ENCODE assay signal across 1 cellular context in the genomic region with DNA sequence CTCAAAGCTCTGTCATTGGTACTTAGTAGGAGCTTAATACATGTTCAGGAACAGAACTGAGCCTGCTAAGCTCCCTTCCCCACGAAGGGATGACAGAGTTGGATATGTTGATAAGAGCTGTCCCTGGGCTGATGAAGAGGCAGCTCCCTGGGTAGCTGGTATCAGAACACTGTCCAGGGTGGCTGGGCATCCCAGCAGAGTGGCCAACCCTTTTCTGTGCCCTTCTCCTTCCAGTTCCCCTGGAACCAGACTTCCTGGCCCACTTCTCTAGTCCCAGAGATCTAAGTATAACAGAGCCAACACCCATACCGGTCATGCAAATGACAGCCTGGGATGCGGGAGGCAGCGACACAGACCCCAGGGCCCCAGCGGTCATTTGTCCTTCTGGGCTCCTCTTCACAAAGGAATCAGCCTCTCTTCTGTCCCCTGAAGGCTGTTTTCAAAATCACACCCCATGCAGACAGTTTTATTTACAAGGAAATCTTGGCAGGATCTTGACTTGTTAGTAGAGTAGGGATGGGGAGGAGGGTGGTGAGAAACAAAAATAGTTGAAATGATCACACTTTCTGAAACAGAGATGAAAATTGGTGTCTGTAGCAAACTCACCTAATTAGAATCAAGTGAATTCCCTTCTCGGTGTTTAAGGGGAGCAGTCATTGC.
TF ChIP-seq lines count a peak whose summit lies in the region.

No MANE protein-coding gene starts in this region.

TF ChIP-seq in WTC11, 78 proteins besides CTCF, POLR2A, EP300 and RAD21 (continued from another document):
- TF ChIP-seq, protein P1, sequence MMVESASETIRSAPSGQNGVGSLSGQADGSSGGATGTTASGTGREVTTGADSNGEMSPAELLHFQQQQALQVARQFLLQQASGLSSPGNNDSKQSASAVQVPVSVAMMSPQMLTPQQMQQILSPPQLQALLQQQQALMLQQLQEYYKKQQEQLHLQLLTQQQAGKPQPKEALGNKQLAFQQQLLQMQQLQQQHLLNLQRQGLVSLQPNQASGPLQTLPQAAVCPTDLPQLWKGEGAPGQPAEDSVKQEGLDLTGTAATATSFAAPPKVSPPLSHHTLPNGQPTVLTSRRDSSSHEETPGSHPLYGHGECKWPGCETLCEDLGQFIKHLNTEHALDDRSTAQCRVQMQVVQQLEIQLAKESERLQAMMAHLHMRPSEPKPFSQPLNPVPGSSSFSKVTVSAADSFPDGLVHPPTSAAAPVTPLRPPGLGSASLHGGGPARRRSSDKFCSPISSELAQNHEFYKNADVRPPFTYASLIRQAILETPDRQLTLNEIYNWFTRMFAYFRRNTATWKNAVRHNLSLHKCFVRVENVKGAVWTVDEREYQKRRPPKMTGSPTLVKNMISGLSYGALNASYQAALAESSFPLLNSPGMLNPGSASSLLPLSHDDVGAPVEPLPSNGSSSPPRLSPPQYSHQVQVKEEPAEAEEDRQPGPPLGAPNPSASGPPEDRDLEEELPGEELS (CRISPR knock-in tag; IDR thresholded peaks at IDR 0.05): no peak
- TF ChIP-seq RELA (CRISPR knock-in tag; IDR thresholded peaks at IDR 0.05; ENCODE audit: borderline replicate concordance): no peak
- no peak for TF ChIP-seq TP53 (CRISPR knock-in tag; IDR thresholded peaks at IDR 0.05)
- TF ChIP-seq GRHL2 (CRISPR knock-in tag; IDR thresholded peaks at IDR 0.05; ENCODE audit: insufficient replicate concordance, severe bottlenecking): no peak
- no peak for TF ChIP-seq KAT7 (CRISPR knock-in tag; IDR thresholded peaks at IDR 0.05; ENCODE audit: borderline replicate concordance)
- no peak for TF ChIP-seq FOXP1 (CRISPR knock-in tag; IDR thresholded peaks at IDR 0.05; ENCODE audit: borderline replicate concordance)
- no peak for TF ChIP-seq ZNF671 (CRISPR knock-in tag; IDR thresholded peaks at IDR 0.05)
- TF ChIP-seq, protein P2, sequence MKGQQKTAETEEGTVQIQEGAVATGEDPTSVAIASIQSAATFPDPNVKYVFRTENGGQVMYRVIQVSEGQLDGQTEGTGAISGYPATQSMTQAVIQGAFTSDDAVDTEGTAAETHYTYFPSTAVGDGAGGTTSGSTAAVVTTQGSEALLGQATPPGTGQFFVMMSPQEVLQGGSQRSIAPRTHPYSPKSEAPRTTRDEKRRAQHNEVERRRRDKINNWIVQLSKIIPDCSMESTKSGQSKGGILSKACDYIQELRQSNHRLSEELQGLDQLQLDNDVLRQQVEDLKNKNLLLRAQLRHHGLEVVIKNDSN (CRISPR knock-in tag; IDR thresholded peaks at IDR 0.05): no peak
- TF ChIP-seq, protein P3, sequence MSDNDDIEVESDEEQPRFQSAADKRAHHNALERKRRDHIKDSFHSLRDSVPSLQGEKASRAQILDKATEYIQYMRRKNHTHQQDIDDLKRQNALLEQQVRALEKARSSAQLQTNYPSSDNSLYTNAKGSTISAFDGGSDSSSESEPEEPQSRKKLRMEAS (CRISPR knock-in tag; IDR thresholded peaks at IDR 0.05): no peak
- no peak for TF ChIP-seq GABPB1 (CRISPR knock-in tag; IDR thresholded peaks at IDR 0.05)
- TF ChIP-seq NFE2L1 (CRISPR knock-in tag; IDR thresholded peaks at IDR 0.05): no peak
- TF ChIP-seq ELF4 (CRISPR knock-in tag; IDR thresholded peaks at IDR 0.05; ENCODE audit: low read depth): no peak
- no peak for TF ChIP-seq NR3C1 (CRISPR knock-in tag; conservative IDR thresholded peaks at IDR 0.05; ENCODE audit: low read depth)
TF ChIP-seq in WTC11: peak in this region for 0.
